Comparison of ENCODE assay signal across 17 cellular contexts in the genomic region with DNA sequence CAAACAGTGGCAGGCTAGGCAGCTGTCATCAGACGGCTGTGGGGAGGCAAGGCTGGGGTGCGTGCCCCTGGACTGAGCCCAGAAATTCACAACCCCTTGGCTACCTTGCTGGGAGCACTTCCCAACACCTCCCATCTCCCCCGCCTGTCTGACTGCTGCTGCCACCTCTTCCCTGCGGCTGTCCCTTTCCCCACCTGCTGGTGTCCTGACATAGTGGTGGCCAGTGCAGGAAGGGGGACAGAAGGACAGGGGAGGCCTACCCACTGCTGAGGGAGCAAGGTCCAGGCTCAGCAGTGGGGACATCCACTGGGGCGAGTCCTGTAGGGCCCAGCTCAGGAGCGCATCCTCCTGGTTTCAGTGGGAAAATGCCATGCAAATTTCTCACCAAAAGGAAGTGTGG. TPM values are rescaled to one million over a fixed set of nuclear protein-coding genes. Genes with fewer than 3 reads are reported as not detected.
DNase-seq lines count a peak whose midpoint lies in the region; ATAC-seq and TF ChIP-seq lines count a peak whose summit lies in the region.
"Had no signal": no experiment of that assay in that cellular context is flagged by ENCODE, and none has a peak within 500 bp of the region (broad histone marks: within the 10 kb centered on the region; RNA-seq: fewer than 3 reads in every experiment).

No MANE protein-coding gene starts in this region.

- H3K4me3 Mint-ChIP-seq in stimulated activated naive CD8-positive, alpha-beta T cell treated with anti-CD3 and anti-CD28 coated beads, Interleukin-15, amount 100 ng/mL, for 72 hours, result no peak overlapping the region
- no peak overlapping the region for H3K4me3 Mint-ChIP-seq in type B pancreatic cell
- H3K4me3 Mint-ChIP-seq: activated naive CD4-positive, alpha-beta T cell treated with anti-CD3 and anti-CD28 coated beads for 36 hours; memory B cell had no signal

- H3K4me1 ChIP-seq in BLaER1 treated with 17β-estradiol and CSF1 and Interleukin-3, amounts not matched to agents 10 nM and 100 nM, result peaks cover 45 to 77% (median 64%) of the 10 kb centered on the region in 10 experiments
- peaks cover 30% of the 10 kb centered on the region for H3K4me1 ChIP-seq in psoas muscle

- peaks cover 18 to 37% (median 26%) of the 10 kb centered on the region in 11 experiments for H3K36me3 ChIP-seq in BLaER1 treated with 17β-estradiol and CSF1 and Interleukin-3, amounts not matched to agents 10 nM and 100 nM
- peaks cover 0 to 14% of the 10 kb centered on the region in 2 donors for H3K36me3 ChIP-seq in psoas muscle (ENCODE audit: insufficient read depth in 1 of 2, low read depth in 1 of 2)

- H3K27me3 Mint-ChIP-seq in stimulated activated naive CD8-positive, alpha-beta T cell treated with anti-CD3 and anti-CD28 coated beads, Interleukin-15, amount 100 ng/mL, for 72 hours, result no peaks in the 10 kb centered on the region
- no peaks in the 10 kb centered on the region for H3K27me3 Mint-ChIP-seq in type B pancreatic cell
- H3K27me3 Mint-ChIP-seq: memory B cell had no signal

- no peak overlapping the region for H3K27ac Mint-ChIP-seq in stimulated activated naive CD8-positive, alpha-beta T cell treated with anti-CD3 and anti-CD28 coated beads, Interleukin-15, amount 100 ng/mL, for 72 hours
- no peak overlapping the region for H3K27ac Mint-ChIP-seq in type B pancreatic cell
- H3K27ac Mint-ChIP-seq: activated naive CD4-positive, alpha-beta T cell treated with anti-CD3 and anti-CD28 coated beads for 36 hours; memory B cell had no signal

- intact Hi-C loops in psoas muscle (cut with DNase I), result no loop called here

- peaks cover 0 to 45% (median 21%) of the 10 kb centered on the region in 11 experiments; a peak in 15 of 22 replicates for H3K27me3 ChIP-seq in BLaER1 treated with 17β-estradiol and CSF1 and Interleukin-3, amounts not matched to agents 10 nM and 100 nM
- H3K27me3 ChIP-seq in psoas muscle (ENCODE audit: insufficient read depth in 3 of 3, low read length in 2 of 3), result peaks cover 0 to 4% (median 0%) of the 10 kb centered on the region in 3 donors

- H3K9me3 ChIP-seq in BLaER1 treated with 17β-estradiol and CSF1 and Interleukin-3, amounts not matched to agents 10 nM and 100 nM (replicated peaks in 1 of 11), result peaks cover 34 to 97% (median 67%) of the 10 kb centered on the region in 11 experiments
- H3K9me3 ChIP-seq in psoas muscle, result no peaks in the 10 kb centered on the region

- H3K9me3 Mint-ChIP-seq in stimulated activated naive CD8-positive, alpha-beta T cell treated with anti-CD3 and anti-CD28 coated beads, Interleukin-15, amount 100 ng/mL, for 72 hours, result peaks cover 8 to 9% of the 10 kb centered on the region in 2 donors
- no peaks in the 10 kb centered on the region for H3K9me3 Mint-ChIP-seq in type B pancreatic cell
- H3K9me3 Mint-ChIP-seq: memory B cell had no signal

- H3K4me3 ChIP-seq in BLaER1 treated with 17β-estradiol and CSF1 and Interleukin-3, amounts not matched to agents 10 nM and 100 nM, result peak overlapping the region in 8 of 10 experiments; percentile 19 to 74 (median 56); a peak in 7 of 20 replicates
- no peak overlapping the region for H3K4me3 ChIP-seq in LNCaP clone FGC (ENCODE audit: low read depth, low read length)
- H3K4me3 ChIP-seq in psoas muscle, result peak overlapping the region; percentile 64

- 48 to 73% (median 51%) methylated on average over 6 of the region's 6 CpGs for WGBS in psoas muscle, 3 donors

- H3K4me1 Mint-ChIP-seq in stimulated activated naive CD8-positive, alpha-beta T cell treated with anti-CD3 and anti-CD28 coated beads, Interleukin-15, amount 100 ng/mL, for 72 hours, result peaks cover 41% of the 10 kb centered on the region
- H3K4me1 Mint-ChIP-seq in type B pancreatic cell (ENCODE audit: unreplicated experiment), result peaks cover 3% of the 10 kb centered on the region

- peaks cover 9% of the 10 kb centered on the region for H3K36me3 Mint-ChIP-seq in type B pancreatic cell

- peak overlapping the region; percentile 92 to 99 (median 97); a peak in 21 of 22 replicates for H3K27ac ChIP-seq in BLaER1 treated with 17β-estradiol and CSF1 and Interleukin-3, amounts not matched to agents 10 nM and 100 nM
- H3K27ac ChIP-seq in caudate nucleus (ENCODE audit: low read depth, low read length) (peak overlapping the region; percentile 69), psoas muscle (peak overlapping the region; percentile 85)

- TF ChIP-seq CTCF in LNCaP clone FGC (IDR thresholded peaks at IDR 0.05; ENCODE audit: control insufficient read depth, extremely low read depth, insufficient read depth), result peak; percentile 7; the same call in 1 of the 2 replicates
- no peak for TF ChIP-seq CTCF in psoas muscle (IDR thresholded peaks at IDR 0.05)
- no peak for TF ChIP-seq CTCF in type B pancreatic cell (conservative IDR thresholded peaks at IDR 0.05)

- H3K9ac ChIP-seq in BLaER1 treated with 17β-estradiol and CSF1 and Interleukin-3, amounts not matched to agents 10 nM and 100 nM, result peak overlapping the region; percentile 74 to 94 (median 91)

- peak overlapping the region; percentile 83 to 95 (median 89) for H3K4me2 ChIP-seq in BLaER1 treated with 17β-estradiol and CSF1 and Interleukin-3, amounts not matched to agents 10 nM and 100 nM

- no peak for DNase-seq in LNCaP clone FGC (ENCODE audit: low read depth)
- DNase-seq in caudate nucleus (lab: John Stamatoyannopoulos, UW), result no peak
- DNase-seq in psoas muscle, result no peak
- DNase-seq in stimulated activated naive CD8-positive, alpha-beta T cell treated with anti-CD3 and anti-CD28 coated beads, Interleukin-15, amount 100 ng/mL, for 72 hours, result no peak
- no peak for DNase-seq in dedifferentiated amniotic fluid mesenchymal stem cell (ENCODE audit: extremely low spot score)
- no peak for DNase-seq in type B pancreatic cell (ENCODE audit: extremely low spot score, unreplicated experiment)
- DNase-seq: activated naive CD4-positive, alpha-beta T cell treated with anti-CD3 and anti-CD28 coated beads for 36 hours; NCI-H1436; NCI-H510A; SHP77; stimulated activated CD4-positive, alpha-beta T cell treated with anti-CD3 and anti-CD28 coated beads, Interleukin-4, amount 100 ng/mL, for 1 hour; T1000 had no signal

- ATAC-seq in psoas muscle (no peak), GM21526 (IDR thresholded peaks at IDR 0.05; ENCODE audit: low FRiP score, unreplicated experiment) (no peak)
- no peak for ATAC-seq in stimulated activated naive CD8-positive, alpha-beta T cell treated with anti-CD3 and anti-CD28 coated beads, Interleukin-15, amount 100 ng/mL, for 72 hours
- ATAC-seq: esophagus mucosa; stimulated activated effector memory CD8-positive, alpha-beta T cell treated with anti-CD3 and anti-CD28 coated beads, Interleukin-12 subunit alpha, Interleukin-12 subunit beta, amount 100 ng/mL, for 72 hours had no signal

- peaks cover 4 to 44% (median 16%) of the 10 kb centered on the region in 11 experiments; a peak in 18 of 22 replicates for H4K20me1 ChIP-seq in BLaER1 treated with 17β-estradiol and CSF1 and Interleukin-3, amounts not matched to agents 10 nM and 100 nM

RNA-seq across cellular contexts. Expression of a gene that starts 3.4 kb away (rescaled TPM):
- total RNA-seq in psoas muscle (10 to 100 TPM; 16.0 to 27.1 (median 20.9) TPM), type B pancreatic cell (ENCODE audit: low replicate concordance) (6.2 and 8.0 TPM in 2 replicates)
- polyA plus RNA-seq in psoas muscle, result 10 to 100 TPM; 11.7 to 36.0 (median 15.8) TPM

RNA-seq across cellular contexts. Expression of a gene that starts 3.9 kb away (rescaled TPM):
- 10 to 100 TPM; 65.4 to 71.6 (median 66.0) TPM for total RNA-seq in psoas muscle
- polyA plus RNA-seq in psoas muscle, result 10 to 100 TPM; 63.7 to 97.3 (median 72.1) TPM
- 160 and 223 TPM in 2 replicates for total RNA-seq in type B pancreatic cell (ENCODE audit: low replicate concordance)

RNA-seq across cellular contexts. Expression of a gene that starts 36.0 kb away (rescaled TPM):
- total RNA-seq in psoas muscle (1 to 10 TPM in 1 of 4 donors, under 1 TPM in 3; 0.27 to 1.5 (median 0.73) TPM), type B pancreatic cell (ENCODE audit: low replicate concordance) (1.2 and 1.4 TPM in 2 replicates)
- polyA plus RNA-seq in psoas muscle, result under 1 TPM; 0.13 to 0.35 (median 0.31) TPM

RNA-seq across cellular contexts. Expression of a gene that starts 40.4 kb away (rescaled TPM):
- total RNA-seq in psoas muscle, result 100 to 1,000 TPM in 2 of 4 donors, 10 to 100 TPM in 2; 82.2 to 256 (median 117) TPM
- polyA plus RNA-seq in psoas muscle, result 100 to 1,000 TPM in 2 of 3 donors, 10 to 100 TPM in 1; 84.9 to 209 (median 104) TPM
- total RNA-seq in type B pancreatic cell (ENCODE audit: low replicate concordance), result 19.9 and 56.8 TPM in 2 replicates

RNA-seq across cellular contexts. Expression of a gene that starts 52.7 kb away (rescaled TPM):
- 100 to 1,000 TPM in 1 of 4 donors, 10 to 100 TPM in 3; 43.7 to 140 (median 61.4) TPM for total RNA-seq in psoas muscle
- polyA plus RNA-seq in psoas muscle, result 10 to 100 TPM; 14.5 to 37.4 (median 23.3) TPM
- total RNA-seq in type B pancreatic cell (ENCODE audit: low replicate concordance), result not detected in 2 replicates
- total RNA-seq: activated naive CD4-positive, alpha-beta T cell treated with anti-CD3 and anti-CD28 coated beads for 36 hours had no signal
